Comparison of ENCODE assay signal across 8 cellular contexts in genomic region chr6:31663961-31664789, GRCh38. TPM values are rescaled to one million over a fixed set of nuclear protein-coding genes. Genes with fewer than 3 reads are reported as not detected.
DNase-seq lines count a peak whose midpoint lies in the region; ATAC-seq and TF ChIP-seq lines count a peak whose summit lies in the region.

No MANE protein-coding gene starts in this region.

- H3K4me1 Mint-ChIP-seq in Calu3 (ENCODE audit: low read depth, unreplicated experiment), result peaks cover 57% of the 10 kb centered on the region
- H3K4me1 Mint-ChIP-seq in stimulated activated memory B cell treated with anti-CD40 and anti-IgM and Interleukin-4, amounts not matched to agents 10 μg/mL and 1 μg/mL and 100 μg/mL, for 72 hours, result peaks cover 79% of the 10 kb centered on the region

- peak overlapping the region; percentile 98 for H3K9ac ChIP-seq in adipocyte (ENCODE audit: low read length)
- peak overlapping the region; percentile 92 for H3K9ac ChIP-seq in iPS-18a (ENCODE audit: low read length)

- DNase-seq in Calu3 (no peak), Kasumi-1 (lab: John Stamatoyannopoulos, UW) (peak; percentile 17 to 23), adipocyte (ENCODE audit: low read depth) (peak; percentile 69), NCI-H774 (lab: John Stamatoyannopoulos, UW) (no peak), NCI-H345 (lab: John Stamatoyannopoulos, UW) (no peak)

- no peaks in the 10 kb centered on the region for H3K27me3 Mint-ChIP-seq in Calu3 (ENCODE audit: unreplicated experiment)
- no peaks in the 10 kb centered on the region for H3K27me3 Mint-ChIP-seq in stimulated activated memory B cell treated with anti-CD40 and anti-IgM and Interleukin-4, amounts not matched to agents 10 μg/mL and 1 μg/mL and 100 μg/mL, for 72 hours

- H3K27me3 ChIP-seq in adipocyte (replicated peaks; ENCODE audit: control insufficient read depth, insufficient read depth, low read length) (no peaks in the 10 kb centered on the region), iPS-18a (ENCODE audit: control insufficient read depth, insufficient read depth, low read length) (no peaks in the 10 kb centered on the region)

- H3K4me3 ChIP-seq in adipocyte (ENCODE audit: low read length) (peak overlapping the region; percentile 98), iPS-18a (ENCODE audit: low read length) (peak overlapping the region; percentile 84)

- intact Hi-C loops in Calu3 (cut with micrococcal nuclease; ENCODE audit: unreplicated experiment), result no loop called here

- H3K9me3 Mint-ChIP-seq in Calu3 (ENCODE audit: low read depth, unreplicated experiment), result no peaks in the 10 kb centered on the region
- no peaks in the 10 kb centered on the region for H3K9me3 Mint-ChIP-seq in stimulated activated memory B cell treated with anti-CD40 and anti-IgM and Interleukin-4, amounts not matched to agents 10 μg/mL and 1 μg/mL and 100 μg/mL, for 72 hours

- H3K9me3 ChIP-seq in adipocyte (ENCODE audit: control insufficient read depth, low read length) (no peaks in the 10 kb centered on the region), iPS-18a (ENCODE audit: control insufficient read depth, low read depth, low read length) (no peaks in the 10 kb centered on the region)

- H3K36me3 ChIP-seq in adipocyte (ENCODE audit: control insufficient read depth, insufficient read depth, low read length, severe bottlenecking) (peaks cover 34% of the 10 kb centered on the region), iPS-18a (ENCODE audit: control insufficient read depth, low read depth, low read length) (peaks cover 36% of the 10 kb centered on the region)

- no peak for ATAC-seq in stimulated activated memory B cell treated with anti-CD40 and anti-IgM and Interleukin-4, amounts not matched to agents 10 μg/mL and 1 μg/mL and 100 μg/mL, for 72 hours
- ATAC-seq in GM18873 (IDR thresholded peaks at IDR 0.05; ENCODE audit: low FRiP score, unreplicated experiment), result no peak

- H3K27ac Mint-ChIP-seq in Calu3 (ENCODE audit: unreplicated experiment), result peak overlapping the region; percentile 91
- H3K27ac Mint-ChIP-seq in stimulated activated memory B cell treated with anti-CD40 and anti-IgM and Interleukin-4, amounts not matched to agents 10 μg/mL and 1 μg/mL and 100 μg/mL, for 72 hours, result peak overlapping the region; percentile 98

- TF ChIP-seq CTCF in Calu3 (IDR thresholded peaks at IDR 0.05; ENCODE audit: unreplicated experiment), result no peak

- H3K4me3 Mint-ChIP-seq in Calu3 (ENCODE audit: low read depth, unreplicated experiment), result peak overlapping the region; percentile 92
- H3K4me3 Mint-ChIP-seq in stimulated activated memory B cell treated with anti-CD40 and anti-IgM and Interleukin-4, amounts not matched to agents 10 μg/mL and 1 μg/mL and 100 μg/mL, for 72 hours, result peak overlapping the region; percentile 95

- peaks cover 38% of the 10 kb centered on the region for H3K4me1 ChIP-seq in adipocyte (ENCODE audit: control insufficient read depth, insufficient read depth, low read length)
- peaks cover 6% of the 10 kb centered on the region for H3K4me1 ChIP-seq in iPS-18a (ENCODE audit: control insufficient read depth, low read depth, low read length)

- H3K36me3 Mint-ChIP-seq in Calu3 (ENCODE audit: insufficient read depth, unreplicated experiment), result peaks cover 97% of the 10 kb centered on the region
- peaks cover 60% of the 10 kb centered on the region for H3K36me3 Mint-ChIP-seq in stimulated activated memory B cell treated with anti-CD40 and anti-IgM and Interleukin-4, amounts not matched to agents 10 μg/mL and 1 μg/mL and 100 μg/mL, for 72 hours

- TSS peak; percentile 52 for BruUV-seq in Calu3 (replicated peaks; lab: Mats Ljungman, UMichigan)

- CTCF ChIA-PET in Calu3 (lab: Charles Lee), result interaction anchor here (0.6 to 2.5 kb wide), 5 partner anchors 10 to 1761 kb away, joined by 3 to 23 read pairs (median 4); partner anchors contain the start of genes BAG6 and MSH5

- peak overlapping the region; percentile 87 for H3K27ac ChIP-seq in iPS-18a (ENCODE audit: low read length)

RNA-seq across cellular contexts. Expression of gene GPANK1, which starts 0.6 kb away (rescaled TPM):
- 32.2 and 35.6 TPM in 2 replicates for total RNA-seq in Calu3 (2022)

RNA-seq across cellular contexts. Expression of gene CSNK2B, which starts 1.7 kb away (rescaled TPM):
- total RNA-seq in Calu3 (2022), result 337 and 357 TPM in 2 replicates

RNA-seq across cellular contexts. Expression of gene C6orf47, which starts 3.6 kb away (rescaled TPM):
- total RNA-seq in Calu3 (2022), result 40.3 and 42.9 TPM in 2 replicates

RNA-seq across cellular contexts. Expression of gene LY6G5B, which starts 5.6 kb away (rescaled TPM):
- total RNA-seq in Calu3 (2022), result 44.6 and 45.1 TPM in 2 replicates

RNA-seq across cellular contexts. Expression of gene APOM, which starts 8.5 kb away (rescaled TPM):
- total RNA-seq in Calu3 (2022), result 2.6 and 3.6 TPM in 2 replicates

Comparison
In these comparisons a context has a peak if more than half of its experiments do, and no peak if none do; other contexts are left out.
1. DNase-seq: peak in Kasumi-1 (2 of 2) and adipocyte (single experiment); none in Calu3 (single experiment), NCI-H774 (single experiment) and NCI-H345 (single experiment).